ENCODE assay signal across 15 cellular contexts in the genomic region with DNA sequence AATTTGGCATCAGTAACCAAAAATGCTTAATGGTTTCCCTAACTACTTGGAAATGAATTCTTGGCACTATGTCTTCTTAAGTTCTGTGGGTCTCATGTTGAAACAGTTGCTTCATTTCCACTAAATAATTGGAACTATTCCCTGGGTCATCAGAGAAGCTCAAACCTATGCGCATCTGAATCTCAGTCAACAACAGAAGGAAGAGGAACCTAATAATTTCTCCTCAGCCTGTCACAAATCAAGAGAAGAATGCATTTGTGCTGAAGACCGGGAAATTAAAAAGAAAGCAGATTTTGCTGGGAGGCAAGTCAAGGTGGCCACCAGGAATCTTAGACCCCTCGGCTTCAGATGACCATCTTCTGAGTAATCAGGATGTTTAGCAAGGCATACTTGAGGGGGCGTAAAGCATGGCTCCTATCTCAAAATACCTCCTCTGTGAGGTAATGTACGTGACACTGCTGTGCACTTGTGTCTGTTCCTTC. TPM values are rescaled to one million over a fixed set of nuclear protein-coding genes. Genes with fewer than 3 reads are reported as not detected.
DNase-seq lines count a peak whose midpoint lies in the region; ATAC-seq and TF ChIP-seq lines count a peak whose summit lies in the region.
"Had no signal": no experiment of that assay in that cellular context is flagged by ENCODE, and none has a peak within 500 bp of the region (broad histone marks: within the 10 kb centered on the region; RNA-seq: fewer than 3 reads in every experiment).

No MANE protein-coding gene starts in this region.

- no peak overlapping the region for H3K4me3 ChIP-seq in epithelial cell of proximal tubule (ENCODE audit: low read depth, low read length)
- H3K4me3 ChIP-seq: vagina had no signal

- peak; percentile 64 for DNase-seq in AG20443 (ENCODE audit: low spot score)
- DNase-seq in RKO (ENCODE audit: low spot score): peak; percentile 3
- peak; percentile 1 for DNase-seq in epithelial cell of proximal tubule (ENCODE audit: low read depth)
- DNase-seq in omental fat pad (ENCODE audit: low spot score): no peak
- DNase-seq in NCI-H345 (lab: John Stamatoyannopoulos, UW): no peak
- no peak for DNase-seq in caudate nucleus (lab: John Stamatoyannopoulos, UW)
- no peak for DNase-seq in Kasumi-1 (lab: John Stamatoyannopoulos, UW)
- no peak for DNase-seq in superior temporal gyrus (ENCODE audit: extremely low spot score)
- DNase-seq: activated CD8-positive, alpha-beta memory T cell treated with anti-CD3 and anti-CD28 coated beads, Interleukin-2, amount 50 U/mL, for 4 hours; activated naive CD8-positive, alpha-beta T cell treated with anti-CD3 and anti-CD28 coated beads, Interleukin-2, amount 50 U/mL, for 24 hours; CD4-positive, alpha-beta memory T cell; MM.1S; naive thymus-derived CD8-positive, alpha-beta T cell; stimulated activated CD4-positive, alpha-beta T cell treated with anti-CD3 and anti-CD28 coated beads, Interleukin-12 subunit alpha, Interleukin-12 subunit beta, amount 100 ng/mL, for 4 hours had no signal

- TF ChIP-seq CTCF in epithelial cell of proximal tubule (conservative IDR thresholded peaks at IDR 0.05; ENCODE audit: low read depth, low read length): no peak
- no peak for TF ChIP-seq CTCF in omental fat pad (IDR thresholded peaks at IDR 0.05)

- H3K27ac ChIP-seq in caudate nucleus (ENCODE audit: low read depth, low read length): no peak overlapping the region
- H3K27ac ChIP-seq: vagina had no signal

- ATAC-seq in omental fat pad (ENCODE audit: low FRiP score): peak; percentile 69
- ATAC-seq: activated naive CD8-positive, alpha-beta T cell treated with anti-CD3 and anti-CD28 coated beads, Interleukin-2, amount 50 U/mL, for 24 hours; naive thymus-derived CD8-positive, alpha-beta T cell had no signal

RNA-seq across cellular contexts. Expression of gene TOMM7, which starts 41.4 kb away (rescaled TPM):
- total RNA-seq in epithelial cell of proximal tubule (83.0 and 105 TPM in 2 replicates), omental fat pad (100 to 1,000 TPM; 139 to 212 (median 163) TPM)

RNA-seq across cellular contexts. Expression of gene IL6, which starts 54.3 kb away (rescaled TPM):
- 22.4 and 40.4 TPM in 2 replicates for total RNA-seq in epithelial cell of proximal tubule
- 100 to 1,000 TPM in 2 of 4 donors, 10 to 100 TPM in 2; 17.7 to 381 (median 111) TPM for total RNA-seq in omental fat pad
- total RNA-seq: CD4-positive, alpha-beta memory T cell; naive thymus-derived CD8-positive, alpha-beta T cell had no signal

Comparison
In these comparisons a context has a peak if more than half of its experiments do, and no peak if none do; other contexts are left out.
1. DNase-seq: peak in AG20443 (single experiment), RKO (single experiment) and epithelial cell of proximal tubule (single experiment); none in omental fat pad (single experiment), NCI-H345 (single experiment), caudate nucleus (0 of 61), Kasumi-1 (0 of 2) and superior temporal gyrus (single experiment).